In genomic region chr6:111150577-111150976, GRCh38 we compare ENCODE assay signal across 25 cellular contexts.
"Had no signal": no experiment of that assay in that cellular context is flagged by ENCODE, and none has a peak within 500 bp of the region (broad histone marks: within the 10 kb centered on the region; RNA-seq: fewer than 3 reads in every experiment).

No MANE protein-coding gene starts in this region.

- H3K4me3 Mint-ChIP-seq: activated naive CD4-positive, alpha-beta T cell treated with anti-CD3 and anti-CD28 coated beads, Interleukin-2, amount 50 U/mL, for 24 hours; dendritic cell treated with granulocyte-macrophage colony-stimulating factor and Interleukin-4, amounts not matched to agents 40 ng/mL and 50 ng/mL, for 4 days; mesothelial cell of epicardium; nephron progenitor cell had no signal

- H3K4me1 Mint-ChIP-seq: nephron progenitor cell had no signal

- H3K9me3 Mint-ChIP-seq: activated naive CD4-positive, alpha-beta T cell treated with anti-CD3 and anti-CD28 coated beads, Interleukin-2, amount 50 U/mL, for 24 hours; dendritic cell treated with granulocyte-macrophage colony-stimulating factor and Interleukin-4, amounts not matched to agents 40 ng/mL and 50 ng/mL, for 4 days had no signal

- H3K27ac ChIP-seq: transverse colon, vagina, WERI-Rb-1 had no signal

- H3K27me3 Mint-ChIP-seq: activated naive CD4-positive, alpha-beta T cell treated with anti-CD3 and anti-CD28 coated beads, Interleukin-2, amount 50 U/mL, for 24 hours; dendritic cell treated with granulocyte-macrophage colony-stimulating factor and Interleukin-4, amounts not matched to agents 40 ng/mL and 50 ng/mL, for 4 days had no signal

- H3K27ac Mint-ChIP-seq: dendritic cell treated with granulocyte-macrophage colony-stimulating factor and Interleukin-4, amounts not matched to agents 40 ng/mL and 50 ng/mL, for 4 days; mesothelial cell of epicardium; nephron progenitor cell had no signal

- H3K36me3 ChIP-seq: transverse colon, vagina, WERI-Rb-1 had no signal

- DNase-seq: activated CD4-positive, alpha-beta T cell treated with anti-CD3 and anti-CD28 coated beads for 1 hour; activated CD8-positive, alpha-beta memory T cell treated with anti-CD3 and anti-CD28 coated beads for 24 hours; activated CD8-positive, alpha-beta memory T cell treated with anti-CD3 and anti-CD28 coated beads, Interleukin-2, amount 50 U/mL, for 48 hours; activated effector memory CD4-positive, alpha-beta T cell treated with anti-CD3 and anti-CD28 coated beads, Interleukin-2, amount 50 U/mL, for 16 hours; activated T-cell treated with anti-CD3 and anti-CD28 coated beads, Interleukin-2, amount 50 U/mL, for 48 hours; effector CD8-positive, alpha-beta T cell; foreskin fibroblast; glutamatergic neuron; hypothalamus; kidney; nephron progenitor cell; occipital lobe; posterior cingulate gyrus; retina; stimulated activated CD4-positive, alpha-beta T cell treated with anti-CD3 and anti-CD28 coated beads, Interleukin-12 subunit alpha, Interleukin-12 subunit beta, amount 100 ng/mL, for 4 hours; stimulated activated CD4-positive, alpha-beta T cell treated with anti-CD3 and anti-CD28 coated beads, Interleukin-1b, Interleukin-23, amount 100 ng/mL, for 48 hours; stimulated activated naive CD4-positive, alpha-beta T cell treated with Interleukin-2 at 50 U/mL for 16 hours; transverse colon; WERI-Rb-1 had no signal

- H3K9me3 ChIP-seq: transverse colon, vagina had no signal

- H3K4me1 ChIP-seq: transverse colon, vagina had no signal

- ATAC-seq: left lobe of liver had no signal

- H3K27me3 ChIP-seq: transverse colon, vagina had no signal

- H3K4me3 ChIP-seq: lung, transverse colon, vagina had no signal
